ENCODE assay signal across 1 cellular context in genomic region chr6:43453831-43454230, GRCh38.
TF ChIP-seq lines count a peak whose summit lies in the region.

No MANE protein-coding gene starts in this region.

TF ChIP-seq in WTC11, 78 proteins besides CTCF, POLR2A, EP300 and RAD21 (continued from another document):
- no peak for TF ChIP-seq CDX4 (CRISPR knock-in tag; IDR thresholded peaks at IDR 0.05; ENCODE audit: borderline replicate concordance)
- no peak for TF ChIP-seq ZNF512 (CRISPR knock-in tag; IDR thresholded peaks at IDR 0.05; ENCODE audit: borderline replicate concordance)
- no peak for TF ChIP-seq ATF3 (CRISPR knock-in tag; conservative IDR thresholded peaks at IDR 0.05)
- TF ChIP-seq NR3C1 (CRISPR knock-in tag; conservative IDR thresholded peaks at IDR 0.05; ENCODE audit: low read depth): no peak
- TF ChIP-seq RORB (CRISPR knock-in tag; IDR thresholded peaks at IDR 0.05): no peak
- no peak for TF ChIP-seq ATF2 (CRISPR knock-in tag; IDR thresholded peaks at IDR 0.05; ENCODE audit: borderline replicate concordance, low read depth)
- TF ChIP-seq ZNF232 (CRISPR knock-in tag; IDR thresholded peaks at IDR 0.05): no peak
- TF ChIP-seq ZBTB21 (CRISPR knock-in tag; IDR thresholded peaks at IDR 0.05; ENCODE audit: borderline replicate concordance): no peak
- no peak for TF ChIP-seq ZBTB43 (CRISPR knock-in tag; IDR thresholded peaks at IDR 0.05)
- TF ChIP-seq E2F5 (CRISPR knock-in tag; IDR thresholded peaks at IDR 0.05): no peak
- no peak for TF ChIP-seq CREB1 (CRISPR knock-in tag; IDR thresholded peaks at IDR 0.05)
- TF ChIP-seq MLX (CRISPR knock-in tag; IDR thresholded peaks at IDR 0.05): no peak
- TF ChIP-seq CREM (CRISPR knock-in tag; IDR thresholded peaks at IDR 0.05): no peak
- no peak for TF ChIP-seq NR2C2 (CRISPR knock-in tag; IDR thresholded peaks at IDR 0.05)
- no peak for TF ChIP-seq JUN (CRISPR knock-in tag; IDR thresholded peaks at IDR 0.05)
